Comparison of ENCODE assay signal across 15 cellular contexts in the genomic region with DNA sequence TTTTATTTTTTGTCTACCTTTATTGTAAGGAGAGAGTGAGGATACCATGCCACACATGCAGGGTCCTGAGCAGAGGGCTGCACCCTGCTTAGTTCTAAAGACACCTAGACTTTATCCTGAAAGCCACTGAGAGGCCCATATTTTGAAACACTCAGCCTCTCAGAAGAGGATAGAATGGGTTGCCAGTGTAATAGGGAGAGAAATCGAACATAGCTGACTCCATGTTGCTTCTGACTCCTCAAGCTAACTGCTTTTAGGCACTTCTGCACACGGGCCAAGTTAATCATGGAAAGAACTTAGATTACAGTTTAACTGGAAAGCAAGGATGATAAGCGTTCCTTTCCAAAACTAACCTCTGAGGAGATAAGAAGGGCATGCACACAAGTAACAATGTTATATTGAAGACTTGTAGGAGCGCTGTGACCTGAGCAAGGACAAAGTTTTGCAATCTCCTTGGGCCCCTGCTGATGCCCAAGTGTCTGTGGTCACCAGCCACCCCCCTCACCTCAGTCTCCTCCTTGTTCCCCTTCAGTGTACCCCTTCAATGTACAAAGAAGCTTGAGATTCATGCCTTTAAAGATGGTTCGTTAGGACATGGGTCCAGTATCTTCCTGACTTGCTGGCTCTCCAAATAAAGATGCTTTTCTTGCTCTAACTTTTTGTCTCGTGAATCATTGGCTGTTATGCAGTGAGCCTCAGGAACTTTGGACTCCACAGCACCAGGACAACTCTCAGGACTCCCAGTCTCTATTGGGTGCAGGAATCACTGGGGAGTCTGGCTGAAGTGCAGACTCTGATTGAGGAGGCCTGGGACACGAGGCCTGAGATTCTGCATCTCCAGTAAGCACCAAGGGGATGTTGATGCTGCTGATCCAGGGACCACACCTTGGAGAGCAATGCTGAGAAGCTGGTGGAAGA. TPM values are rescaled to one million over a fixed set of nuclear protein-coding genes. Genes with fewer than 3 reads are reported as not detected.
DNase-seq lines count a peak whose midpoint lies in the region; ATAC-seq lines count a peak whose summit lies in the region.
"Had no signal": no experiment of that assay in that cellular context is flagged by ENCODE, and none has a peak within 500 bp of the region (broad histone marks: within the 10 kb centered on the region; RNA-seq: fewer than 3 reads in every experiment).

No MANE protein-coding gene starts in this region.

- H4K91ac ChIP-seq in mesenchymal stem cell (ENCODE audit: low read length), result no peak overlapping the region

- H3K4me1 Mint-ChIP-seq in T-helper 2 cell treated with Interferon-gamma antibody and Interleukin-4, amounts not matched to agents 5 μg/mL and 100 μg/mL, for 36 hours (ENCODE audit: low read depth), result no peaks in the 10 kb centered on the region
- no peaks in the 10 kb centered on the region for H3K4me1 Mint-ChIP-seq in activated T-helper 17 cell treated with anti-CD3 and anti-CD28 coated beads, Interleukin-2, amount 50 U/mL, for 72 hours
- H3K4me1 Mint-ChIP-seq in stimulated activated effector memory CD8-positive, alpha-beta T cell treated with anti-CD3 and anti-CD28 coated beads, Interleukin-12 subunit alpha, Interleukin-12 subunit beta, amount 100 ng/mL, for 72 hours, result peaks cover 12% of the 10 kb centered on the region

- no peak overlapping the region for H3K27ac ChIP-seq in mesenchymal stem cell (ENCODE audit: low read length, poor library complexity, severe bottlenecking)
- H3K27ac ChIP-seq: 22Rv1, C4-2B had no signal

- H3K4me3 Mint-ChIP-seq in T-helper 2 cell treated with Interferon-gamma antibody and Interleukin-4, amounts not matched to agents 5 μg/mL and 100 μg/mL, for 36 hours, result no peak overlapping the region
- H3K4me3 Mint-ChIP-seq in activated T-helper 17 cell treated with anti-CD3 and anti-CD28 coated beads, Interleukin-2, amount 50 U/mL, for 72 hours, result peak overlapping the region; percentile 37
- H3K4me3 Mint-ChIP-seq in stimulated activated effector memory CD8-positive, alpha-beta T cell treated with anti-CD3 and anti-CD28 coated beads, Interleukin-12 subunit alpha, Interleukin-12 subunit beta, amount 100 ng/mL, for 72 hours, result no peak overlapping the region

- 97% methylated on average over 7 of the region's 7 CpGs for WGBS in mesenchymal stem cell

- no peak overlapping the region for H2BK15ac ChIP-seq in mesenchymal stem cell (ENCODE audit: low read depth, poor library complexity, severe bottlenecking)

- H3K4ac ChIP-seq in mesenchymal stem cell (ENCODE audit: low read depth in 1 of 2, low read length in 2 of 2), result no peak overlapping the region

- H3K14ac ChIP-seq in mesenchymal stem cell (ENCODE audit: low read length in 2 of 2), result no peak overlapping the region

- H3K4me3 ChIP-seq in mesenchymal stem cell (ENCODE audit: insufficient read depth in 1 of 2, low read depth in 1 of 2, low read length in 2 of 2), result no peak overlapping the region

- H3K9ac ChIP-seq in mesenchymal stem cell (ENCODE audit: low read length), result peak overlapping the region; percentile 56

- no peak overlapping the region for H2AFZ ChIP-seq in mesenchymal stem cell (ENCODE audit: low read depth, low read length)

- H3K18ac ChIP-seq in mesenchymal stem cell (ENCODE audit: low read depth in 1 of 2, low read length in 2 of 2), result no peak overlapping the region

- H3K9me3 Mint-ChIP-seq in T-helper 2 cell treated with Interferon-gamma antibody and Interleukin-4, amounts not matched to agents 5 μg/mL and 100 μg/mL, for 36 hours, result no peaks in the 10 kb centered on the region
- H3K9me3 Mint-ChIP-seq in activated T-helper 17 cell treated with anti-CD3 and anti-CD28 coated beads, Interleukin-2, amount 50 U/mL, for 72 hours, result peaks cover 5% of the 10 kb centered on the region
- no peaks in the 10 kb centered on the region for H3K9me3 Mint-ChIP-seq in stimulated activated effector memory CD8-positive, alpha-beta T cell treated with anti-CD3 and anti-CD28 coated beads, Interleukin-12 subunit alpha, Interleukin-12 subunit beta, amount 100 ng/mL, for 72 hours

- peak overlapping the region; percentile 42 for H3K27ac Mint-ChIP-seq in T-helper 2 cell treated with Interferon-gamma antibody and Interleukin-4, amounts not matched to agents 5 μg/mL and 100 μg/mL, for 36 hours
- H3K27ac Mint-ChIP-seq in activated T-helper 17 cell treated with anti-CD3 and anti-CD28 coated beads, Interleukin-2, amount 50 U/mL, for 72 hours, result peak overlapping the region; percentile 83
- peak overlapping the region; percentile 51 for H3K27ac Mint-ChIP-seq in stimulated activated effector memory CD8-positive, alpha-beta T cell treated with anti-CD3 and anti-CD28 coated beads, Interleukin-12 subunit alpha, Interleukin-12 subunit beta, amount 100 ng/mL, for 72 hours

- H3K36me3 ChIP-seq in mesenchymal stem cell (ENCODE audit: control insufficient read depth in 1 of 2, insufficient read depth in 2 of 2, low read depth in 1 of 2, low read length in 2 of 2), result no peaks in the 10 kb centered on the region

- no peak for ATAC-seq in activated T-helper 17 cell treated with anti-CD3 and anti-CD28 coated beads, Interleukin-2, amount 50 U/mL, for 72 hours (replicated peaks)
- no peak for ATAC-seq in stimulated activated effector memory CD8-positive, alpha-beta T cell treated with anti-CD3 and anti-CD28 coated beads, Interleukin-12 subunit alpha, Interleukin-12 subunit beta, amount 100 ng/mL, for 72 hours
- ATAC-seq in GM21367 (IDR thresholded peaks at IDR 0.05; ENCODE audit: unreplicated experiment) (no peak), HG02623 (IDR thresholded peaks at IDR 0.05; ENCODE audit: unreplicated experiment) (no peak), GM19452 (IDR thresholded peaks at IDR 0.05; ENCODE audit: unreplicated experiment) (no peak)

- no peak overlapping the region for H3K4me2 ChIP-seq in mesenchymal stem cell (ENCODE audit: low read length, poor library complexity, severe bottlenecking)

- DNase-seq in T-helper 2 cell treated with Interferon-gamma antibody and Interleukin-4, amounts not matched to agents 5 μg/mL and 100 μg/mL, for 36 hours (ENCODE audit: low spot score), result no peak
- DNase-seq in T-helper 2 cell (no peak), mesenchymal stem cell (no peak)
- no peak for DNase-seq in stimulated activated effector memory CD8-positive, alpha-beta T cell treated with anti-CD3 and anti-CD28 coated beads, Interleukin-12 subunit alpha, Interleukin-12 subunit beta, amount 100 ng/mL, for 72 hours (ENCODE audit: low spot score in 2 of 2)
- DNase-seq: Karpas-422, MM.1S, NCI-H1105, NCI-H1694 treated with DMSO at 0.1 percent for 48 hours, SHP77 treated with DMSO at 0.1 percent for 48 hours had no signal

- no peak overlapping the region for H2AK5ac ChIP-seq in mesenchymal stem cell (ENCODE audit: low read length, severe bottlenecking)

- H2BK5ac ChIP-seq in mesenchymal stem cell (ENCODE audit: low read depth, low read length, poor library complexity, severe bottlenecking), result no peak overlapping the region

- H3K9me3 ChIP-seq in mesenchymal stem cell (ENCODE audit: control insufficient read depth, low read length), result no peaks in the 10 kb centered on the region

- H3K36me3 Mint-ChIP-seq in T-helper 2 cell treated with Interferon-gamma antibody and Interleukin-4, amounts not matched to agents 5 μg/mL and 100 μg/mL, for 36 hours (ENCODE audit: low read depth), result no peaks in the 10 kb centered on the region
- no peaks in the 10 kb centered on the region for H3K36me3 Mint-ChIP-seq in activated T-helper 17 cell treated with anti-CD3 and anti-CD28 coated beads, Interleukin-2, amount 50 U/mL, for 72 hours (ENCODE audit: low read depth)
- H3K36me3 Mint-ChIP-seq in stimulated activated effector memory CD8-positive, alpha-beta T cell treated with anti-CD3 and anti-CD28 coated beads, Interleukin-12 subunit alpha, Interleukin-12 subunit beta, amount 100 ng/mL, for 72 hours, result peaks cover 32% of the 10 kb centered on the region

- peaks cover 4% of the 10 kb centered on the region for H3K4me1 ChIP-seq in mesenchymal stem cell (ENCODE audit: control insufficient read depth, insufficient read depth, low read depth, low read length)

- H3K27me3 Mint-ChIP-seq in T-helper 2 cell treated with Interferon-gamma antibody and Interleukin-4, amounts not matched to agents 5 μg/mL and 100 μg/mL, for 36 hours (ENCODE audit: low read depth), result no peaks in the 10 kb centered on the region
- H3K27me3 Mint-ChIP-seq in activated T-helper 17 cell treated with anti-CD3 and anti-CD28 coated beads, Interleukin-2, amount 50 U/mL, for 72 hours, result no peaks in the 10 kb centered on the region

- no peak overlapping the region for H4K8ac ChIP-seq in mesenchymal stem cell (ENCODE audit: low read length)

- no peaks in the 10 kb centered on the region for H3K27me3 ChIP-seq in mesenchymal stem cell (ENCODE audit: control insufficient read depth in 1 of 2, insufficient read depth in 1 of 2, low read length in 2 of 2)

- H2BK12ac ChIP-seq in mesenchymal stem cell (ENCODE audit: low read length in 2 of 2), result no peak overlapping the region

- no peak overlapping the region for H3K23ac ChIP-seq in mesenchymal stem cell (ENCODE audit: low read length in 2 of 2)

- H2BK120ac ChIP-seq in mesenchymal stem cell (ENCODE audit: low read depth, low read length), result no peak overlapping the region

- H3K79me1 ChIP-seq in mesenchymal stem cell (replicated peaks; ENCODE audit: low read length, poor library complexity, severe bottlenecking), result no peaks in the 10 kb centered on the region

RNA-seq across cellular contexts. Expression of a gene that starts 25.4 kb away (rescaled TPM):
- 100 to 1,000 TPM; 157 to 231 TPM for total RNA-seq in activated T-helper 17 cell treated with anti-CD3 and anti-CD28 coated beads, Interleukin-2, amount 50 U/mL, for 72 hours
- polyA plus RNA-seq in mesenchymal stem cell (2013, experiment 1 of 2), result 955 TPM
- 984 TPM for polyA plus RNA-seq in mesenchymal stem cell (2013, experiment 2 of 2)
